Comparison of ENCODE assay signal across 11 cellular contexts in genomic region chr2:209933499-209934458, GRCh38.
DNase-seq lines count a peak whose midpoint lies in the region; ATAC-seq and TF ChIP-seq lines count a peak whose summit lies in the region.
"Had no signal": no experiment of that assay in that cellular context is flagged by ENCODE, and none has a peak within 500 bp of the region (broad histone marks: within the 10 kb centered on the region; RNA-seq: fewer than 3 reads in every experiment).

No MANE protein-coding gene starts in this region.

- 55 to 64% methylated on average over 11 of the region's 11 CpGs for WGBS in sigmoid colon, 2 donors

- H3K27me3 ChIP-seq in lower lobe of right lung (ENCODE audit: low read depth) (no peaks in the 10 kb centered on the region), sigmoid colon (no peaks in the 10 kb centered on the region)
- no peaks in the 10 kb centered on the region for H3K27me3 ChIP-seq in effector memory CD4-positive, alpha-beta T cell (replicated peaks; ENCODE audit: control insufficient read depth, insufficient read depth, low read length, poor library complexity, severe bottlenecking)
- H3K27me3 ChIP-seq: BLaER1 had no signal

- H3K4me1 ChIP-seq in lower lobe of right lung (no peaks in the 10 kb centered on the region), sigmoid colon (peaks cover 0 to 14% (median 9%) of the 10 kb centered on the region in 4 donors)
- H3K4me1 ChIP-seq in effector memory CD4-positive, alpha-beta T cell (ENCODE audit: control insufficient read depth, insufficient read depth, low read length, poor library complexity, severe bottlenecking): no peaks in the 10 kb centered on the region
- H3K4me1 ChIP-seq: BLaER1 had no signal

- H3K9me3 Mint-ChIP-seq in chondrocyte (ENCODE audit: low read depth): no peaks in the 10 kb centered on the region

- H3K27ac ChIP-seq in lower lobe of right lung: no peak overlapping the region
- H3K27ac ChIP-seq in sigmoid colon: no peak overlapping the region
- no peak overlapping the region for H3K27ac ChIP-seq in effector memory CD4-positive, alpha-beta T cell (ENCODE audit: insufficient read depth, low read length, poor library complexity, severe bottlenecking)
- H3K27ac ChIP-seq: BLaER1 had no signal

- H3K27me3 Mint-ChIP-seq in chondrocyte (ENCODE audit: low read depth): peaks cover 1% of the 10 kb centered on the region

- H3K9me3 ChIP-seq in lower lobe of right lung: no peaks in the 10 kb centered on the region
- no peaks in the 10 kb centered on the region for H3K9me3 ChIP-seq in sigmoid colon
- H3K9me3 ChIP-seq in effector memory CD4-positive, alpha-beta T cell (ENCODE audit: control insufficient read depth, low read length): no peaks in the 10 kb centered on the region
- H3K9me3 ChIP-seq: BLaER1 had no signal

- DNase-seq in left cardiac atrium (no peak), left ventricle myocardium superior (no peak), chondrocyte (ENCODE audit: low spot score) (no peak), lower lobe of right lung (no peak), activated gamma-delta T cell (lab: John Stamatoyannopoulos, UW) (no peak), NCI-H2081 treated with DMSO at 0.1 percent for 48 hours (lab: John Stamatoyannopoulos, UW) (no peak), sigmoid colon (no peak)
- no peak for DNase-seq in effector memory CD4-positive, alpha-beta T cell
- DNase-seq: cortex of kidney, NCI-H510A treated with DMSO at 0.1 percent for 48 hours had no signal

- H3K4me1 Mint-ChIP-seq in chondrocyte (ENCODE audit: low read depth): peaks cover 15% of the 10 kb centered on the region

- intact Hi-C loops in left cardiac atrium (cut with DNase I): no loop called here
- intact Hi-C loops in left ventricle myocardium superior (cut with micrococcal nuclease): no loop called here
- intact Hi-C loops in lower lobe of right lung (cut with DNase I): no loop called here
- intact Hi-C loops in sigmoid colon (cut with DNase I): no loop called here

- H3K4me3 Mint-ChIP-seq in chondrocyte (ENCODE audit: unreplicated experiment): peak overlapping the region; percentile 48

- no peak overlapping the region for H3K4me3 ChIP-seq in lower lobe of right lung
- no peak overlapping the region for H3K4me3 ChIP-seq in sigmoid colon
- no peak overlapping the region for H3K4me3 ChIP-seq in effector memory CD4-positive, alpha-beta T cell (ENCODE audit: insufficient read depth, low read depth, low read length, poor library complexity, severe bottlenecking)
- H3K4me3 ChIP-seq: BLaER1 had no signal

- peak; percentile 23 to 81 for ATAC-seq in left cardiac atrium
- ATAC-seq in left ventricle myocardium superior: no peak
- peak; percentile 47 to 70 for ATAC-seq in lower lobe of right lung

- H3K36me3 ChIP-seq in lower lobe of right lung: no peaks in the 10 kb centered on the region
- H3K36me3 ChIP-seq in sigmoid colon: no peaks in the 10 kb centered on the region
- H3K36me3 ChIP-seq in effector memory CD4-positive, alpha-beta T cell (ENCODE audit: control insufficient read depth, insufficient read depth, low read length): no peaks in the 10 kb centered on the region
- H3K36me3 ChIP-seq: BLaER1 had no signal

- peak overlapping the region; percentile 56 for H3K27ac Mint-ChIP-seq in chondrocyte (ENCODE audit: unreplicated experiment)

- TF ChIP-seq EP300 in sigmoid colon (IDR thresholded peaks at IDR 0.05): no peak

- TF ChIP-seq POLR2A in sigmoid colon (IDR thresholded peaks at IDR 0.05): no peak

- no peaks in the 10 kb centered on the region for H3K36me3 Mint-ChIP-seq in chondrocyte (ENCODE audit: low read depth)

- peak; percentile 50 for TF ChIP-seq CTCF in chondrocyte (IDR thresholded peaks at IDR 0.05)
- TF ChIP-seq CTCF in lower lobe of right lung (IDR thresholded peaks at IDR 0.05): no peak
- no peak for TF ChIP-seq CTCF in sigmoid colon (IDR thresholded peaks at IDR 0.05)
